18 cellular contexts compared by ENCODE assay signal in the genomic region with DNA sequence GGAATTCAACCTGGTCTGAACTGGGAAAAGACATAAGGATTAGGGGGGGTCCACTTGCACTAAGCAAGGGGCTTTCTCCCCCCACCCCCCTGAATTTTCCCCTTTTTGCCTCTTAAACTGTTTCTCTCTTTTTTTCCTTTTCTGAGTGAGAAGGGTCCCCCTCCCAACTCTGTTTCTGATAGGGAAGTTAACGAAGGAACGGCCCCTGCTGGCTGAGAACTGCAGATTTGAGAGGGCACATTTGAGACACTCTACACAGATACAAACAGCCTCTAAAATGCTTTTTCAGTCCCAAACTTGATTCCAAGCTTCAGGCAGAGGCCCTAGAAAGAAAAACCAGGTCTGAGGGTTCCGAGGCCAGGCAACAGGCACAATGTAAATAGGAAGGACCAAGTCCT.
DNase-seq lines count a peak whose midpoint lies in the region; ATAC-seq and TF ChIP-seq lines count a peak whose summit lies in the region.
"Had no signal": no experiment of that assay in that cellular context is flagged by ENCODE, and none has a peak within 500 bp of the region (broad histone marks: within the 10 kb centered on the region; RNA-seq: fewer than 3 reads in every experiment).

No MANE protein-coding gene starts in this region.

- H2AK5ac ChIP-seq in mesendoderm (ENCODE audit: low read length) = no peak overlapping the region

- H3K27me3 ChIP-seq in BLaER1 = no peaks in the 10 kb centered on the region
- H3K27me3 ChIP-seq in CD8-positive, alpha-beta T cell (ENCODE audit: insufficient read depth, low read length) = no peaks in the 10 kb centered on the region
- H3K27me3 ChIP-seq in mesendoderm (ENCODE audit: insufficient read depth, low read length, poor library complexity) = no peaks in the 10 kb centered on the region
- H3K27me3 ChIP-seq: esophagus squamous epithelium, Peyer's patch, uterus had no signal

- no peak for TF ChIP-seq CTCF in CD8-positive, alpha-beta T cell (IDR thresholded peaks at IDR 0.05)
- TF ChIP-seq CTCF in WTC11 (IDR thresholded peaks at IDR 0.05) = no peak

- H3K79me1 ChIP-seq in mesendoderm (ENCODE audit: low read length) = peaks cover 8% of the 10 kb centered on the region

- H2BK5ac ChIP-seq in mesendoderm (ENCODE audit: low read length) = no peak overlapping the region

- H4K20me1 ChIP-seq in BLaER1 = peaks cover 99% of the 10 kb centered on the region

- H3K27ac Mint-ChIP-seq in CD8-positive, alpha-beta T cell = peak overlapping the region; percentile 46
- peak overlapping the region; percentile 93 for H3K27ac Mint-ChIP-seq in WTC11
- H3K27ac Mint-ChIP-seq: activated CD4-positive, alpha-beta memory T cell treated with anti-CD3 and anti-CD28 coated beads, Interleukin-2, amount 10 ng/mL, durations not matched to agents 7 days and 5 days had no signal

- no peaks in the 10 kb centered on the region for H3K36me3 Mint-ChIP-seq in CD8-positive, alpha-beta T cell
- H3K36me3 Mint-ChIP-seq in WTC11 = no peaks in the 10 kb centered on the region

- no peaks in the 10 kb centered on the region for H3K27me3 Mint-ChIP-seq in CD8-positive, alpha-beta T cell (ENCODE audit: low read depth)
- no peaks in the 10 kb centered on the region for H3K27me3 Mint-ChIP-seq in WTC11 (ENCODE audit: low read depth)
- H3K27me3 Mint-ChIP-seq: activated CD4-positive, alpha-beta memory T cell treated with anti-CD3 and anti-CD28 coated beads, Interleukin-2, amount 10 ng/mL, durations not matched to agents 7 days and 5 days had no signal

- intact Hi-C loops in CD8-positive, alpha-beta T cell (cut with DNase I, micrococcal nuclease) = no loop called here

- H3K9me3 ChIP-seq in BLaER1 = no peaks in the 10 kb centered on the region
- no peaks in the 10 kb centered on the region for H3K9me3 ChIP-seq in CD8-positive, alpha-beta T cell (ENCODE audit: low read length)
- H3K9me3 ChIP-seq: esophagus squamous epithelium, Peyer's patch, uterus had no signal

- no peak overlapping the region for H4K8ac ChIP-seq in mesendoderm (ENCODE audit: low read depth, low read length)

- H3K36me3 ChIP-seq in BLaER1 (peaks cover 18% of the 10 kb centered on the region; the same call in 1 of the 2 replicates), mesendoderm (ENCODE audit: control insufficient read depth, insufficient read depth, low read length) (no peaks in the 10 kb centered on the region)
- H3K36me3 ChIP-seq in CD8-positive, alpha-beta T cell (ENCODE audit: insufficient read depth, low read length) = no peaks in the 10 kb centered on the region
- H3K36me3 ChIP-seq: esophagus squamous epithelium, Peyer's patch, uterus had no signal

- no peak for DNase-seq in CD8-positive, alpha-beta T cell
- DNase-seq in WTC11 (ENCODE audit: low spot score) = no peak
- no peak for DNase-seq in mesendoderm
- DNase-seq in NCI-H2227 (lab: John Stamatoyannopoulos, UW; ENCODE audit: unreplicated experiment) = no peak
- DNase-seq in activated CD8-positive, alpha-beta memory T cell treated with anti-CD3 and anti-CD28 coated beads, Interleukin-2, amount 50 U/mL, for 4 hours = no peak
- DNase-seq: activated CD4-positive, alpha-beta memory T cell treated with anti-CD3 and anti-CD28 coated beads, Interleukin-2, amount 10 ng/mL, durations not matched to agents 7 days and 5 days; anterior cingulate cortex; central memory CD4-positive, alpha-beta T cell; DMS153; esophagus squamous epithelium; left ventricle myocardium superior; NCI-H1417; Peyer's patch; stimulated activated CD4-positive, alpha-beta T cell treated with anti-CD3 and anti-CD28 coated beads, Interleukin-2, amount 100 ng/mL, for 24 hours; uterus had no signal

- WGBS in mesendoderm (ENCODE audit: extremely low coverage, insufficient coverage, low lambda C conversion rate) = no CpG with 5 or more reads among the region's 3 CpGs

- H3K4me3 ChIP-seq in BLaER1 = no peak overlapping the region
- no peak overlapping the region for H3K4me3 ChIP-seq in CD8-positive, alpha-beta T cell (ENCODE audit: low read depth, low read length)
- no peak overlapping the region for H3K4me3 ChIP-seq in mesendoderm (ENCODE audit: low read length)
- H3K4me3 ChIP-seq: esophagus squamous epithelium, Peyer's patch, uterus had no signal

- no peak overlapping the region for H3K4me3 Mint-ChIP-seq in CD8-positive, alpha-beta T cell
- H3K4me3 Mint-ChIP-seq in WTC11 = peak overlapping the region; percentile 5; the same call in 1 of the 2 replicates
- H3K4me3 Mint-ChIP-seq: activated CD4-positive, alpha-beta memory T cell treated with anti-CD3 and anti-CD28 coated beads, Interleukin-2, amount 10 ng/mL, durations not matched to agents 7 days and 5 days had no signal

- no peak overlapping the region for H3K23ac ChIP-seq in mesendoderm (ENCODE audit: low read length)

- no peak for ATAC-seq in CD8-positive, alpha-beta T cell
- no peak for ATAC-seq in WTC11
- ATAC-seq in GM21825 (IDR thresholded peaks at IDR 0.05; ENCODE audit: unreplicated experiment) = no peak
- ATAC-seq: left ventricle myocardium superior had no signal

- peaks cover 85% of the 10 kb centered on the region for H3K79me2 ChIP-seq in mesendoderm (ENCODE audit: control insufficient read depth, insufficient read depth, low read length)

- H3K9me3 Mint-ChIP-seq in CD8-positive, alpha-beta T cell = no peaks in the 10 kb centered on the region
- no peaks in the 10 kb centered on the region for H3K9me3 Mint-ChIP-seq in WTC11
- H3K9me3 Mint-ChIP-seq: activated CD4-positive, alpha-beta memory T cell treated with anti-CD3 and anti-CD28 coated beads, Interleukin-2, amount 10 ng/mL, durations not matched to agents 7 days and 5 days had no signal

- H3K4me1 Mint-ChIP-seq in CD8-positive, alpha-beta T cell (ENCODE audit: low read depth) = peaks cover 86% of the 10 kb centered on the region
- peaks cover 91% of the 10 kb centered on the region for H3K4me1 Mint-ChIP-seq in WTC11

- H3K9ac ChIP-seq in BLaER1 = no peak overlapping the region
- H3K9ac ChIP-seq in mesendoderm (ENCODE audit: low read length) = no peak overlapping the region
- H3K9ac ChIP-seq: parathyroid adenoma had no signal

- H2BK15ac ChIP-seq in mesendoderm (replicated peaks; ENCODE audit: low read depth) = no peak overlapping the region

- H3K27ac ChIP-seq in BLaER1 = peak overlapping the region; percentile 56; the same call in 1 of the 2 replicates
- H3K27ac ChIP-seq in CD8-positive, alpha-beta T cell (ENCODE audit: low read depth, low read length) = no peak overlapping the region
- no peak overlapping the region for H3K27ac ChIP-seq in mesendoderm (ENCODE audit: low read depth, low read length)
- H3K27ac ChIP-seq: esophagus squamous epithelium, parathyroid adenoma, Peyer's patch, uterus had no signal

- peak overlapping the region; percentile 29 for H3K56ac ChIP-seq in mesendoderm (ENCODE audit: low read length)

- peaks cover 80% of the 10 kb centered on the region for H3K4me1 ChIP-seq in BLaER1
- peaks cover 47% of the 10 kb centered on the region for H3K4me1 ChIP-seq in CD8-positive, alpha-beta T cell (ENCODE audit: insufficient read depth, low read length)
- H3K4me1 ChIP-seq in mesendoderm (ENCODE audit: control insufficient read depth, low read depth, low read length) = peaks cover 17% of the 10 kb centered on the region
- H3K4me1 ChIP-seq: parathyroid adenoma, uterus had no signal

- H2BK120ac ChIP-seq in mesendoderm (ENCODE audit: low read depth, low read length) = no peak overlapping the region

- H3K18ac ChIP-seq in mesendoderm (ENCODE audit: low read length) = no peak overlapping the region

- CTCF ChIA-PET in CD8-positive, alpha-beta T cell (lab: Charles Lee) = interaction anchor here (0.9 kb wide), 1 partner anchor 10 kb away, joined by 3 read pairs; no protein-coding TSS in a partner anchor
- CTCF ChIA-PET in WTC11 (lab: Charles Lee) = interaction anchor here (0.6 kb wide), 1 partner anchor 95 kb away, joined by 3 read pairs; no protein-coding TSS in a partner anchor

- POLR2A ChIA-PET in CD8-positive, alpha-beta T cell (lab: Charles Lee) = no interaction called here
- POLR2A ChIA-PET in WTC11 (lab: Charles Lee) = no interaction called here

- H3K4me2 ChIP-seq in BLaER1 (peak overlapping the region; percentile 82), mesendoderm (ENCODE audit: low read length) (no peak overlapping the region)

- no peak overlapping the region for H4K5ac ChIP-seq in mesendoderm (ENCODE audit: low read length)

- H3K4ac ChIP-seq in mesendoderm (ENCODE audit: low read depth, low read length) = no peak overlapping the region

TF ChIP-seq in WTC11, 78 proteins besides CTCF, POLR2A, EP300 and RAD21 (continues in another document):
- TF ChIP-seq ZNF138 (CRISPR knock-in tag; conservative IDR thresholded peaks at IDR 0.05) = no peak
- TF ChIP-seq, protein P1, sequence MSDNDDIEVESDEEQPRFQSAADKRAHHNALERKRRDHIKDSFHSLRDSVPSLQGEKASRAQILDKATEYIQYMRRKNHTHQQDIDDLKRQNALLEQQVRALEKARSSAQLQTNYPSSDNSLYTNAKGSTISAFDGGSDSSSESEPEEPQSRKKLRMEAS (CRISPR knock-in tag; IDR thresholded peaks at IDR 0.05) = no peak
- no peak for TF ChIP-seq JUN (CRISPR knock-in tag; IDR thresholded peaks at IDR 0.05)
- no peak for TF ChIP-seq ZNF317 (CRISPR knock-in tag; IDR thresholded peaks at IDR 0.05; ENCODE audit: borderline replicate concordance, low read depth)
- no peak for TF ChIP-seq NR2C2 (CRISPR knock-in tag; IDR thresholded peaks at IDR 0.05)
- no peak for TF ChIP-seq CBFB (CRISPR knock-in tag; IDR thresholded peaks at IDR 0.05; ENCODE audit: low read depth)
- TF ChIP-seq NR1H2 (CRISPR knock-in tag; IDR thresholded peaks at IDR 0.05) = no peak
- no peak for TF ChIP-seq ZNF263 (CRISPR knock-in tag; IDR thresholded peaks at IDR 0.05; ENCODE audit: low read depth)
- TF ChIP-seq, protein P2, sequence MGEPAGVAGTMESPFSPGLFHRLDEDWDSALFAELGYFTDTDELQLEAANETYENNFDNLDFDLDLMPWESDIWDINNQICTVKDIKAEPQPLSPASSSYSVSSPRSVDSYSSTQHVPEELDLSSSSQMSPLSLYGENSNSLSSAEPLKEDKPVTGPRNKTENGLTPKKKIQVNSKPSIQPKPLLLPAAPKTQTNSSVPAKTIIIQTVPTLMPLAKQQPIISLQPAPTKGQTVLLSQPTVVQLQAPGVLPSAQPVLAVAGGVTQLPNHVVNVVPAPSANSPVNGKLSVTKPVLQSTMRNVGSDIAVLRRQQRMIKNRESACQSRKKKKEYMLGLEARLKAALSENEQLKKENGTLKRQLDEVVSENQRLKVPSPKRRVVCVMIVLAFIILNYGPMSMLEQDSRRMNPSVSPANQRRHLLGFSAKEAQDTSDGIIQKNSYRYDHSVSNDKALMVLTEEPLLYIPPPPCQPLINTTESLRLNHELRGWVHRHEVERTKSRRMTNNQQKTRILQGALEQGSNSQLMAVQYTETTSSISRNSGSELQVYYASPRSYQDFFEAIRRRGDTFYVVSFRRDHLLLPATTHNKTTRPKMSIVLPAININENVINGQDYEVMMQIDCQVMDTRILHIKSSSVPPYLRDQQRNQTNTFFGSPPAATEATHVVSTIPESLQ (CRISPR knock-in tag; IDR thresholded peaks at IDR 0.05) = no peak
- no peak for TF ChIP-seq ETV6 (CRISPR knock-in tag; IDR thresholded peaks at IDR 0.05)
- TF ChIP-seq GABPB1 (CRISPR knock-in tag; IDR thresholded peaks at IDR 0.05) = no peak
